ENCODE assay signal across 18 cellular contexts in genomic region chr16:4507588-4508345, GRCh38. TPM values are rescaled to one million over a fixed set of nuclear protein-coding genes. Genes with fewer than 3 reads are reported as not detected.
DNase-seq lines count a peak whose midpoint lies in the region; ATAC-seq and TF ChIP-seq lines count a peak whose summit lies in the region.
"Had no signal": no experiment of that assay in that cellular context is flagged by ENCODE, and none has a peak within 500 bp of the region (broad histone marks: within the 10 kb centered on the region; RNA-seq: fewer than 3 reads in every experiment).

No MANE protein-coding gene starts in this region.

- H2BK5ac ChIP-seq in IMR-90 (ENCODE audit: low read depth, low read length, poor library complexity, severe bottlenecking): no peak overlapping the region

- H3K36me3 ChIP-seq in IMR-90 (ENCODE audit: control insufficient read depth, insufficient read depth, low read length) (peaks cover 51% of the 10 kb centered on the region), SJCRH30 (peaks cover 17% of the 10 kb centered on the region)

- H3K9ac ChIP-seq in IMR-90 (ENCODE audit: low read depth, low read length): no peak overlapping the region

- POLR2A ChIA-PET in AG04450 (lab: Yijun Ruan, JAX) (interaction anchor here (0.6 kb wide), 1 partner anchor 32 kb away, joined by 3 read pairs; the partner anchor contains the start of gene HMOX2), IMR-90 (lab: Charles Lee; ENCODE audit: unreplicated experiment) (no interaction called here)

- H3K4me1 ChIP-seq in IMR-90 (ENCODE audit: control insufficient read depth, insufficient read depth, low read length): peaks cover 2% of the 10 kb centered on the region
- H3K4me1 ChIP-seq in SJCRH30: no peaks in the 10 kb centered on the region

- H3K9me3 Mint-ChIP-seq in central memory CD8-positive, alpha-beta T cell: no peaks in the 10 kb centered on the region

- H3K56ac ChIP-seq in IMR-90 (ENCODE audit: extremely low read depth, insufficient read depth, low read length): no peak overlapping the region; the same call in 1 of the 2 replicates

- WGBS in IMR-90 (ENCODE audit: extremely low coverage in 2 of 2, insufficient read length in 1 of 2), 2 experiments: 95% methylated on average over 8 of the region's 17 CpGs; no CpG with 5 or more reads in 1 of the 2 experiments

- H3K4ac ChIP-seq in IMR-90 (ENCODE audit: low read depth, low read length): no peak overlapping the region

- TF ChIP-seq POLR2A in IMR-90 (IDR thresholded peaks at IDR 0.05; ENCODE audit: low read depth, low read length): no peak

- peaks cover 47% of the 10 kb centered on the region for H3K36me3 Mint-ChIP-seq in central memory CD8-positive, alpha-beta T cell (ENCODE audit: insufficient read depth)

- TF ChIP-seq CTCF in AG04450 (IDR thresholded peaks at IDR 0.05; ENCODE audit: low read depth, low read length) (no peak), IMR-90 (conservative IDR thresholded peaks at IDR 0.05; ENCODE audit: low read depth, low read length) (no peak)

- no peak overlapping the region for H2BK120ac ChIP-seq in IMR-90 (ENCODE audit: low read depth, low read length)

- CTCF ChIA-PET in AG04450 (lab: Charles Lee) (interaction anchor here (0.6 to 6.8 kb wide), 13 partner anchors 8 to 175 kb away, joined by 3 to 62 read pairs (median 4); no protein-coding TSS in a partner anchor), IMR-90 (lab: Yijun Ruan, JAX) (interaction anchor here (2.4 kb wide), 1 partner anchor 41 kb away, joined by 7 read pairs; no protein-coding TSS in a partner anchor)

- no peaks in the 10 kb centered on the region for H3K27me3 Mint-ChIP-seq in central memory CD8-positive, alpha-beta T cell
- H3K27me3 Mint-ChIP-seq: progenitor cell of endocrine pancreas had no signal

- H3K79me1 ChIP-seq in IMR-90 (ENCODE audit: low read depth in 1 of 2, low read length in 2 of 2): peaks cover 0 to 59% of the 10 kb centered on the region in 2 experiments

- DNase-seq in AG04450 (ENCODE audit: low read depth, low spot score): no peak
- no peak for DNase-seq in IMR-90
- DNase-seq in central memory CD8-positive, alpha-beta T cell (ENCODE audit: low spot score in 2 of 2): no peak
- DNase-seq in SJCRH30: no peak
- DNase-seq: amygdala, DMS 273 treated with DMSO at 0.1 percent for 48 hours, GOT3, heart right ventricle, KG1, NCI-H1436 had no signal

- no peak overlapping the region for H2AK9ac ChIP-seq in IMR-90 (replicated peaks; ENCODE audit: low read depth, low read length, poor library complexity)

- no peak overlapping the region for H3K4me3 ChIP-seq in AG04450 (ENCODE audit: low read depth, low read length)
- no peak overlapping the region for H3K4me3 ChIP-seq in IMR-90 (ENCODE audit: insufficient read depth, low read depth, low read length)
- no peak overlapping the region for H3K4me3 ChIP-seq in SJCRH30
- H3K4me3 ChIP-seq: coronary artery, esophagus muscularis mucosa, heart right ventricle, thoracic aorta had no signal

- no peak overlapping the region for H3K4me3 Mint-ChIP-seq in central memory CD8-positive, alpha-beta T cell

- no peaks in the 10 kb centered on the region for H3K27me3 ChIP-seq in AG04450 (ENCODE audit: control insufficient read depth, insufficient read depth, low read length)
- H3K27me3 ChIP-seq in IMR-90 (ENCODE audit: control insufficient read depth, insufficient read depth, low read length): no peaks in the 10 kb centered on the region
- no peaks in the 10 kb centered on the region for H3K27me3 ChIP-seq in SJCRH30
- H3K27me3 ChIP-seq: esophagus muscularis mucosa, heart right ventricle had no signal

- H3K27ac Mint-ChIP-seq in central memory CD8-positive, alpha-beta T cell (ENCODE audit: low read depth): peak overlapping the region; percentile 79
- H3K27ac Mint-ChIP-seq: progenitor cell of endocrine pancreas had no signal

- H3K4me2 ChIP-seq in IMR-90 (ENCODE audit: low read depth, low read length): no peak overlapping the region

- H3K23ac ChIP-seq in IMR-90 (ENCODE audit: low read depth, low read length): no peak overlapping the region

- no peak overlapping the region for H2AK5ac ChIP-seq in IMR-90 (ENCODE audit: low read depth, low read length)

- H3K14ac ChIP-seq in IMR-90 (replicated peaks; ENCODE audit: low read depth, low read length): no peak overlapping the region

- H3K18ac ChIP-seq in IMR-90 (ENCODE audit: low read depth, low read length): no peak overlapping the region

- dilution Hi-C loops in IMR-90 (cut with HindIII; ENCODE audit: low sequenced_read_pairs, unreplicated experiment): no loop called here

- no peak overlapping the region for H4K91ac ChIP-seq in IMR-90 (ENCODE audit: insufficient read depth, low read depth, low read length)

- H3K9me1 ChIP-seq in IMR-90 (ENCODE audit: insufficient read depth, low read length): peaks cover 4% of the 10 kb centered on the region; the same call in 1 of the 2 replicates

- peaks cover 11% of the 10 kb centered on the region for H4K20me1 ChIP-seq in IMR-90 (ENCODE audit: insufficient read depth, low read length)

- no TSS peak for BruUV-seq in IMR-90 (replicated peaks; lab: Mats Ljungman, UMichigan)

- no peak overlapping the region for H4K8ac ChIP-seq in IMR-90 (ENCODE audit: low read depth in 2 of 2, low read length in 2 of 2)

- no peak for ATAC-seq in IMR-90 (ENCODE audit: low read depth)
- ATAC-seq in central memory CD8-positive, alpha-beta T cell (replicated peaks; ENCODE audit: extremely low read depth, poor library complexity, severe bottlenecking): no peak
- ATAC-seq in GM19452 (IDR thresholded peaks at IDR 0.05; ENCODE audit: unreplicated experiment): no peak
- ATAC-seq in HG02970 (IDR thresholded peaks at IDR 0.05; ENCODE audit: low FRiP score, unreplicated experiment): no peak
- ATAC-seq: heart right ventricle, SK-N-SH treated with all-trans-retinoic acid at 6 μM for 48 hours had no signal

- peak overlapping the region; percentile 13 for H2AFZ ChIP-seq in IMR-90 (replicated peaks; ENCODE audit: low read length, poor library complexity)

- H2BK15ac ChIP-seq in IMR-90 (ENCODE audit: low read depth, low read length): no peak overlapping the region

- H2BK20ac ChIP-seq in IMR-90 (ENCODE audit: low read depth, low read length): no peak overlapping the region

- intact Hi-C loops in IMR-90 (cut with micrococcal nuclease): loop anchor here (2.0 kb wide), 1 partner anchor 41 kb away; no protein-coding TSS in a partner anchor

- no peak overlapping the region for H4K5ac ChIP-seq in IMR-90 (ENCODE audit: low read depth, low read length)

- H3K9me3 ChIP-seq in AG04450 (ENCODE audit: control insufficient read depth, insufficient read depth, low read length) (no peaks in the 10 kb centered on the region), IMR-90 (ENCODE audit: control insufficient read depth, insufficient read depth, low read length) (no peaks in the 10 kb centered on the region), SJCRH30 (replicated peaks) (no peaks in the 10 kb centered on the region)
- H3K9me3 ChIP-seq: esophagus muscularis mucosa, heart right ventricle, thoracic aorta had no signal

- H3K27ac ChIP-seq in AG04450 (ENCODE audit: low read depth, low read length) (peak overlapping the region; percentile 31), IMR-90 (ENCODE audit: insufficient read depth, low read length) (no peak overlapping the region), SJCRH30 (no peak overlapping the region)
- H3K27ac ChIP-seq: coronary artery, thoracic aorta had no signal

- no peak for TF ChIP-seq RAD21 in IMR-90 (IDR thresholded peaks at IDR 0.05; ENCODE audit: low read length)

- peaks cover 50% of the 10 kb centered on the region for H3K4me1 Mint-ChIP-seq in central memory CD8-positive, alpha-beta T cell

- in situ Hi-C loops in IMR-90 (cut with MboI; ENCODE audit: low sequenced_read_pairs): loop anchor here (25.0 kb wide), 1 partner anchor 455 kb away; the partner anchor contains the start of gene SEC14L5

TF ChIP-seq in IMR-90, 13 proteins besides CTCF, POLR2A, EP300 and RAD21:
- TF ChIP-seq CEBPB (IDR thresholded peaks at IDR 0.05; ENCODE audit: low read depth, low read length) (no peak), RCOR1 (IDR thresholded peaks at IDR 0.05; ENCODE audit: insufficient replicate concordance, low read length) (no peak)

RNA-seq across cellular contexts. Expression of gene CDIP1, which starts 30.8 kb away (rescaled TPM):
- polyA plus RNA-seq in AG04450 (2011; rRNA removed) (12.2 and 14.9 TPM in 2 replicates), IMR-90 (2012; rRNA removed) (14.6 and 15.8 TPM in 2 replicates)
- polyA minus RNA-seq in AG04450 (2011; rRNA and poly(A)+ RNA removed): 7.9 and 9.4 TPM in 2 replicates
- total RNA-seq in IMR-90 (2012; rRNA removed): 4.2 and 4.8 TPM in 2 replicates
- polyA plus RNA-seq in IMR-90 (2012; cell fraction: cytosol; rRNA removed): 16.9 and 19.7 TPM in 2 replicates
- polyA plus RNA-seq in IMR-90 (2012; cell fraction: nucleus; rRNA removed; ENCODE audit: low replicate concordance): 14.2 and 20.5 TPM in 2 replicates
- 28.6 and 31.0 TPM in 2 replicates for total RNA-seq in SJCRH30 (2014; rRNA removed; shearing (Covaris generic))

RNA-seq across cellular contexts. Expression of gene HMOX2, which starts 31.6 kb away (rescaled TPM):
- polyA plus RNA-seq in AG04450 (2011; rRNA removed): 49.2 and 62.1 TPM in 2 replicates
- polyA minus RNA-seq in AG04450 (2011; rRNA and poly(A)+ RNA removed): 37.6 and 44.4 TPM in 2 replicates
- 91.1 and 98.8 TPM in 2 replicates for total RNA-seq in IMR-90 (2012; rRNA removed)
- 93.9 and 109 TPM in 2 replicates for polyA plus RNA-seq in IMR-90 (2012; rRNA removed)
- 80.5 and 83.7 TPM in 2 replicates for polyA plus RNA-seq in IMR-90 (2012; cell fraction: cytosol; rRNA removed)
- polyA plus RNA-seq in IMR-90 (2012; cell fraction: nucleus; rRNA removed; ENCODE audit: low replicate concordance): 50.5 and 52.2 TPM in 2 replicates
- 22.0 and 24.2 TPM in 2 replicates for total RNA-seq in SJCRH30 (2014; rRNA removed; shearing (Covaris generic))

RNA-seq across cellular contexts. Expression of gene NMRAL1, which starts 33.3 kb away (rescaled TPM):
- polyA plus RNA-seq in AG04450 (2011; rRNA removed): 26.3 and 38.5 TPM in 2 replicates
- polyA minus RNA-seq in AG04450 (2011; rRNA and poly(A)+ RNA removed): 27.8 and 44.3 TPM in 2 replicates
- total RNA-seq in IMR-90 (2012; rRNA removed): 67.6 and 73.6 TPM in 2 replicates
- polyA plus RNA-seq in IMR-90 (2012; rRNA removed): 48.6 and 52.4 TPM in 2 replicates
- polyA plus RNA-seq in IMR-90 (2012; cell fraction: cytosol; rRNA removed): 62.4 and 64.5 TPM in 2 replicates
- polyA plus RNA-seq in IMR-90 (2012; cell fraction: nucleus; rRNA removed; ENCODE audit: low replicate concordance): 50.0 and 61.0 TPM in 2 replicates
- 0.79 and 2.2 TPM in 2 replicates for total RNA-seq in SJCRH30 (2014; rRNA removed; shearing (Covaris generic))

RNA-seq across cellular contexts. Expression of gene C16orf96, which starts 48.4 kb away (rescaled TPM):
- polyA plus RNA-seq in AG04450 (2011; rRNA removed) (not detected in 2 replicates), IMR-90 (2012; rRNA removed) (not detected in 2 replicates)
- not detected in 2 replicates for polyA minus RNA-seq in AG04450 (2011; rRNA and poly(A)+ RNA removed)
- not detected in 2 replicates for total RNA-seq in IMR-90 (2012; rRNA removed)
- polyA plus RNA-seq in IMR-90 (2012; cell fraction: cytosol; rRNA removed): not detected in 2 replicates
- polyA plus RNA-seq in IMR-90 (2012; cell fraction: nucleus; rRNA removed; ENCODE audit: low replicate concordance): 0.01 TPM in 1 of 2 replicates, not detected in the other
- not detected in 2 replicates for total RNA-seq in SJCRH30 (2014; rRNA removed; shearing (Covaris generic))
- total RNA-seq: esophagus muscularis mucosa, NCI-H460, thoracic aorta had no signal

Comparison
In these comparisons a context has a peak if more than half of its experiments do, and no peak if none do; other contexts are left out.
1. RNA of gene NMRAL1, which starts 33.3 kb away (total RNA-seq): 67.6 to 73.6 TPM in IMR-90; 0.79 to 2.2 TPM in SJCRH30; every median in the first group is over 10 times any median in the second.